In genomic region chr10:86111902-86112301, GRCh38 we compare ENCODE assay signal across 13 cellular contexts.
DNase-seq lines count a peak whose midpoint lies in the region; FAIRE-seq and TF ChIP-seq lines count a peak whose summit lies in the region.
"Had no signal": no experiment of that assay in that cellular context is flagged by ENCODE, and none has a peak within 500 bp of the region (broad histone marks: within the 10 kb centered on the region; RNA-seq: fewer than 3 reads in every experiment).

No MANE protein-coding gene starts in this region.

- H4K91ac ChIP-seq in mesenchymal stem cell (ENCODE audit: low read length), result peak overlapping the region; percentile 49

- peaks cover 1% of the 10 kb centered on the region for H3K27me3 Mint-ChIP-seq in endothelial cell (ENCODE audit: unreplicated experiment)

- no peak overlapping the region for H3K23ac ChIP-seq in mesenchymal stem cell (ENCODE audit: low read length in 2 of 2)

- no peak for FAIRE-seq in urothelium cell line (lab: Jason Lieb, UNC)

- H3K4me3 ChIP-seq in mesenchymal stem cell (ENCODE audit: insufficient read depth in 1 of 2, low read depth in 1 of 2, low read length in 2 of 2), result no peak overlapping the region
- H3K4me3 ChIP-seq: BLaER1 treated with 17β-estradiol and CSF1 and Interleukin-3, amounts not matched to agents 10 nM and 100 nM; HAP-1 had no signal

- H3K36me3 ChIP-seq in mesenchymal stem cell (ENCODE audit: control insufficient read depth in 1 of 2, insufficient read depth in 2 of 2, low read depth in 1 of 2, low read length in 2 of 2), result no peaks in the 10 kb centered on the region
- H3K36me3 ChIP-seq: BLaER1 treated with 17β-estradiol and CSF1 and Interleukin-3, amounts not matched to agents 10 nM and 100 nM; HAP-1 had no signal

- H3K4ac ChIP-seq in mesenchymal stem cell (ENCODE audit: low read depth in 1 of 2, low read length in 2 of 2), result no peak overlapping the region

- no peak overlapping the region for H2AFZ ChIP-seq in mesenchymal stem cell (ENCODE audit: low read depth, low read length)

- H4K8ac ChIP-seq in mesenchymal stem cell (ENCODE audit: low read length), result no peak overlapping the region

- peaks cover 3% of the 10 kb centered on the region for H3K4me1 Mint-ChIP-seq in endothelial cell (ENCODE audit: unreplicated experiment)
- H3K4me1 Mint-ChIP-seq: CD4-positive, CD25-positive, alpha-beta regulatory T cell had no signal

- H3K27me3 ChIP-seq in mesenchymal stem cell (ENCODE audit: control insufficient read depth in 1 of 2, insufficient read depth in 1 of 2, low read length in 2 of 2), result no peaks in the 10 kb centered on the region
- H3K27me3 ChIP-seq: BLaER1 treated with 17β-estradiol and CSF1 and Interleukin-3, amounts not matched to agents 10 nM and 100 nM had no signal

- peaks cover 8% of the 10 kb centered on the region for H3K9me3 ChIP-seq in mesenchymal stem cell (ENCODE audit: control insufficient read depth, low read length)
- H3K9me3 ChIP-seq: HAP-1 had no signal

- TF ChIP-seq CTCF in endothelial cell (IDR thresholded peaks at IDR 0.05; ENCODE audit: unreplicated experiment), result no peak

- no peak overlapping the region for H2BK15ac ChIP-seq in mesenchymal stem cell (ENCODE audit: low read depth, poor library complexity, severe bottlenecking)

- no peak overlapping the region for H3K4me3 Mint-ChIP-seq in endothelial cell (ENCODE audit: unreplicated experiment)
- H3K4me3 Mint-ChIP-seq: CD4-positive, CD25-positive, alpha-beta regulatory T cell had no signal

- no peaks in the 10 kb centered on the region for H3K4me1 ChIP-seq in mesenchymal stem cell (ENCODE audit: control insufficient read depth, insufficient read depth, low read depth, low read length)
- H3K4me1 ChIP-seq: HAP-1 had no signal

- H2BK5ac ChIP-seq in mesenchymal stem cell (ENCODE audit: low read depth, low read length, poor library complexity, severe bottlenecking), result no peak overlapping the region

- no peaks in the 10 kb centered on the region for H3K36me3 Mint-ChIP-seq in endothelial cell (ENCODE audit: low read depth, unreplicated experiment)
- H3K36me3 Mint-ChIP-seq: CD4-positive, CD25-positive, alpha-beta regulatory T cell had no signal

- no peak overlapping the region for H3K9ac ChIP-seq in mesenchymal stem cell (ENCODE audit: low read length)
- H3K9ac ChIP-seq: BLaER1 treated with 17β-estradiol and CSF1 and Interleukin-3, amounts not matched to agents 10 nM and 100 nM had no signal

- no peak overlapping the region for H2BK120ac ChIP-seq in mesenchymal stem cell (ENCODE audit: low read depth, low read length)

- H2BK12ac ChIP-seq in mesenchymal stem cell (ENCODE audit: low read length in 2 of 2), result no peak overlapping the region

- H3K27ac Mint-ChIP-seq in endothelial cell (ENCODE audit: unreplicated experiment), result no peak overlapping the region
- H3K27ac Mint-ChIP-seq: CD4-positive, CD25-positive, alpha-beta regulatory T cell had no signal

- H3K9me3 Mint-ChIP-seq in endothelial cell (ENCODE audit: unreplicated experiment), result no peaks in the 10 kb centered on the region
- H3K9me3 Mint-ChIP-seq: CD4-positive, CD25-positive, alpha-beta regulatory T cell had no signal

- peak; percentile 34 for DNase-seq in activated effector memory CD4-positive, alpha-beta T cell treated with anti-CD3 and anti-CD28 coated beads, Interleukin-2, amount 50 U/mL, for 16 hours
- DNase-seq in activated effector memory CD4-positive, alpha-beta T cell treated with Interleukin-2 at 50 U/mL for 16 hours, result no peak
- peak in 1 of 61 donors; percentile 9 for DNase-seq in caudate nucleus (lab: John Stamatoyannopoulos, UW)
- DNase-seq in mesenchymal stem cell, result no peak
- no peak for DNase-seq in urothelium cell line (ENCODE audit: low spot score)
- no peak for DNase-seq in occipital lobe (lab: John Stamatoyannopoulos, UW)
- DNase-seq in endothelial cell (ENCODE audit: low spot score), result no peak
- DNase-seq: ACHN; CD4-positive, CD25-positive, alpha-beta regulatory T cell; DMS53; GOT3 had no signal

- 53% methylated on average over 4 of the region's 4 CpGs for WGBS in mesenchymal stem cell

- H3K18ac ChIP-seq in mesenchymal stem cell (ENCODE audit: low read depth in 1 of 2, low read length in 2 of 2), result no peak overlapping the region

- no peaks in the 10 kb centered on the region for H3K79me1 ChIP-seq in mesenchymal stem cell (replicated peaks; ENCODE audit: low read length, poor library complexity, severe bottlenecking)

- H2AK5ac ChIP-seq in mesenchymal stem cell (ENCODE audit: low read length, severe bottlenecking), result no peak overlapping the region

- H3K27ac ChIP-seq in caudate nucleus (ENCODE audit: low read depth, low read length) (peak overlapping the region; percentile 58), mesenchymal stem cell (ENCODE audit: low read length, poor library complexity, severe bottlenecking) (no peak overlapping the region)
- H3K27ac ChIP-seq: BLaER1 treated with 17β-estradiol and CSF1 and Interleukin-3, amounts not matched to agents 10 nM and 100 nM had no signal

- no peak overlapping the region for H3K14ac ChIP-seq in mesenchymal stem cell (ENCODE audit: low read length in 2 of 2)

- H3K4me2 ChIP-seq in mesenchymal stem cell (ENCODE audit: low read length, poor library complexity, severe bottlenecking), result no peak overlapping the region
